In the genomic region with DNA sequence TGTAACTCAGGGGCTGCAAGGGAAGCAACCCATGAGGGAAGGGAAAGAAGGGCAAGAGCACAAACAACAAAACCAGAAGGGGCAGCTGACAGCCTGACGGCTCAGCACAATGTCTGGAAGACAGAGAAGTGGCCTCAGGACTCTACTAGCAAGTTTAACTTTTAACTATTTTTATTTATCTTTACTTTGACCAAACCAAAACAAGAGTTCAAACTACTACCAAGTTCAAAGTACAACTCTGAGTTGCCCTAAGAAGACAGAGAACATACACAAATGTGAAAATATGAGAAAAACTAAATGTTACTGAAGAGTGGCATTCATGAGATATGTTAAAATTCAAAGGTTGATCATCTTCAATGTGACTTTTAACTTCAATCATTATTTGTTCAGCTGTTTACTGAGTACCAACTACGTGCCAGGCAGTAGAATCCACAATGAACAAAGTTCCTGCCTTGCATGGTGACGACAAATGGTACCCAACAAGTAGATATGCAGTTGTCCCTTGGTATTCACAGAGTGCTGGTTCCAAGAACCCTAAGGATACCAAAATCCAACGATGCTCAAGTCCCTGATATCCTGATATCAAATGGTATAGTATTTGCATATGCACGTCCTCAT, we compare ENCODE assay signal across 1 cellular context.
TF ChIP-seq lines count a peak whose summit lies in the region.

No MANE protein-coding gene starts in this region.

TF ChIP-seq in HepG2, 621 proteins besides CTCF, POLR2A, EP300 and RAD21 (continues in another document):
- TF ChIP-seq ZNF329 (CRISPR knock-in tag; IDR thresholded peaks at IDR 0.05; ENCODE audit: low read depth) (no peak), ZNF703 (CRISPR knock-in tag; IDR thresholded peaks at IDR 0.05; ENCODE audit: borderline replicate concordance) (no peak), ZNF205 (CRISPR knock-in tag; IDR thresholded peaks at IDR 0.05) (peak; percentile 99), ZNF672 (CRISPR knock-in tag; IDR thresholded peaks at IDR 0.05) (no peak), JUNB (CRISPR knock-in tag; IDR thresholded peaks at IDR 0.05; ENCODE audit: borderline replicate concordance) (no peak), FOXA1 (IDR thresholded peaks at IDR 0.05) (no peak), FOXA1 (CRISPR knock-in tag; IDR thresholded peaks at IDR 0.05) (0 out of 2 replicates have a peak, but pooled peaks have one; percentile 11), RARA (CRISPR knock-in tag; IDR thresholded peaks at IDR 0.05) (no peak), ZNF224 (CRISPR knock-in tag; IDR thresholded peaks at IDR 0.05) (no peak), NFE2L2 (IDR thresholded peaks at IDR 0.05; ENCODE audit: low read length) (no peak), TP53 (CRISPR knock-in tag; conservative IDR thresholded peaks at IDR 0.05) (no peak), SP2 (CRISPR knock-in tag; IDR thresholded peaks at IDR 0.05) (no peak), KDM5B (CRISPR knock-in tag; IDR thresholded peaks at IDR 0.05; ENCODE audit: borderline replicate concordance) (no peak), TRIM24 (CRISPR knock-in tag; IDR thresholded peaks at IDR 0.05) (no peak), CHCHD3 (CRISPR knock-in tag; IDR thresholded peaks at IDR 0.05) (no peak), ZNF720 (CRISPR knock-in tag; IDR thresholded peaks at IDR 0.05) (no peak), ZBTB42 (CRISPR knock-in tag; IDR thresholded peaks at IDR 0.05) (no peak), FOXK1 (CRISPR knock-in tag; IDR thresholded peaks at IDR 0.05; ENCODE audit: borderline replicate concordance, low read depth) (no peak), ZKSCAN1 (IDR thresholded peaks at IDR 0.05; ENCODE audit: low read length) (no peak), ZNF550 (CRISPR knock-in tag; IDR thresholded peaks at IDR 0.05; ENCODE audit: borderline replicate concordance) (no peak), ZNF644 (CRISPR knock-in tag; IDR thresholded peaks at IDR 0.05; ENCODE audit: low read depth) (0 out of 2 replicates have a peak, but pooled peaks have one; percentile 15), SALL1 (CRISPR knock-in tag; IDR thresholded peaks at IDR 0.05) (0 out of 2 replicates have a peak, but pooled peaks have one; percentile 21), SAFB2 (CRISPR knock-in tag; IDR thresholded peaks at IDR 0.05; ENCODE audit: borderline replicate concordance, low read depth) (no peak), SMAD9 (CRISPR knock-in tag; IDR thresholded peaks at IDR 0.05) (no peak), NR2F2 (IDR thresholded peaks at IDR 0.05; ENCODE audit: borderline replicate concordance, low read depth) (no peak), ZNF136 (CRISPR knock-in tag; IDR thresholded peaks at IDR 0.05; ENCODE audit: low read depth) (no peak), ZNF577 (CRISPR knock-in tag; IDR thresholded peaks at IDR 0.05; ENCODE audit: borderline replicate concordance, low read depth) (no peak), NR1H2 (CRISPR knock-in tag; IDR thresholded peaks at IDR 0.05; ENCODE audit: borderline replicate concordance, low read depth) (no peak), ETV5 (CRISPR knock-in tag; IDR thresholded peaks at IDR 0.05; ENCODE audit: borderline replicate concordance) (no peak)
- TF ChIP-seq, protein P1, sequence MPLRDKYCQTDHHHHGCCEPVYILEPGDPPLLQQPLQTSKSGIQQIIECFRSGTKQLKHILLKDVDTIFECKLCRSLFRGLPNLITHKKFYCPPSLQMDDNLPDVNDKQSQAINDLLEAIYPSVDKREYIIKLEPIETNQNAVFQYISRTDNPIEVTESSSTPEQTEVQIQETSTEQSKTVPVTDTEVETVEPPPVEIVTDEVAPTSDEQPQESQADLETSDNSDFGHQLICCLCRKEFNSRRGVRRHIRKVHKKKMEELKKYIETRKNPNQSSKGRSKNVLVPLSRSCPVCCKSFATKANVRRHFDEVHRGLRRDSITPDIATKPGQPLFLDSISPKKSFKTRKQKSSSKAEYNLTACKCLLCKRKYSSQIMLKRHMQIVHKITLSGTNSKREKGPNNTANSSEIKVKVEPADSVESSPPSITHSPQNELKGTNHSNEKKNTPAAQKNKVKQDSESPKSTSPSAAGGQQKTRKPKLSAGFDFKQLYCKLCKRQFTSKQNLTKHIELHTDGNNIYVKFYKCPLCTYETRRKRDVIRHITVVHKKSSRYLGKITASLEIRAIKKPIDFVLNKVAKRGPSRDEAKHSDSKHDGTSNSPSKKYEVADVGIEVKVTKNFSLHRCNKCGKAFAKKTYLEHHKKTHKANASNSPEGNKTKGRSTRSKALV (CRISPR knock-in tag; IDR thresholded peaks at IDR 0.05) = no peak
- TF ChIP-seq, protein P2, sequence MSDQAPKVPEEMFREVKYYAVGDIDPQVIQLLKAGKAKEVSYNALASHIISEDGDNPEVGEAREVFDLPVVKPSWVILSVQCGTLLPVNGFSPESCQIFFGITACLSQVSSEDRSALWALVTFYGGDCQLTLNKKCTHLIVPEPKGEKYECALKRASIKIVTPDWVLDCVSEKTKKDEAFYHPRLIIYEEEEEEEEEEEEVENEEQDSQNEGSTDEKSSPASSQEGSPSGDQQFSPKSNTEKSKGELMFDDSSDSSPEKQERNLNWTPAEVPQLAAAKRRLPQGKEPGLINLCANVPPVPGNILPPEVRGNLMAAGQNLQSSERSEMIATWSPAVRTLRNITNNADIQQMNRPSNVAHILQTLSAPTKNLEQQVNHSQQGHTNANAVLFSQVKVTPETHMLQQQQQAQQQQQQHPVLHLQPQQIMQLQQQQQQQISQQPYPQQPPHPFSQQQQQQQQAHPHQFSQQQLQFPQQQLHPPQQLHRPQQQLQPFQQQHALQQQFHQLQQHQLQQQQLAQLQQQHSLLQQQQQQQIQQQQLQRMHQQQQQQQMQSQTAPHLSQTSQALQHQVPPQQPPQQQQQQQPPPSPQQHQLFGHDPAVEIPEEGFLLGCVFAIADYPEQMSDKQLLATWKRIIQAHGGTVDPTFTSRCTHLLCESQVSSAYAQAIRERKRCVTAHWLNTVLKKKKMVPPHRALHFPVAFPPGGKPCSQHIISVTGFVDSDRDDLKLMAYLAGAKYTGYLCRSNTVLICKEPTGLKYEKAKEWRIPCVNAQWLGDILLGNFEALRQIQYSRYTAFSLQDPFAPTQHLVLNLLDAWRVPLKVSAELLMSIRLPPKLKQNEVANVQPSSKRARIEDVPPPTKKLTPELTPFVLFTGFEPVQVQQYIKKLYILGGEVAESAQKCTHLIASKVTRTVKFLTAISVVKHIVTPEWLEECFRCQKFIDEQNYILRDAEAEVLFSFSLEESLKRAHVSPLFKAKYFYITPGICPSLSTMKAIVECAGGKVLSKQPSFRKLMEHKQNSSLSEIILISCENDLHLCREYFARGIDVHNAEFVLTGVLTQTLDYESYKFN (CRISPR knock-in tag; conservative IDR thresholded peaks at IDR 0.05) = peak; percentile 63
- TF ChIP-seq, protein P3, sequence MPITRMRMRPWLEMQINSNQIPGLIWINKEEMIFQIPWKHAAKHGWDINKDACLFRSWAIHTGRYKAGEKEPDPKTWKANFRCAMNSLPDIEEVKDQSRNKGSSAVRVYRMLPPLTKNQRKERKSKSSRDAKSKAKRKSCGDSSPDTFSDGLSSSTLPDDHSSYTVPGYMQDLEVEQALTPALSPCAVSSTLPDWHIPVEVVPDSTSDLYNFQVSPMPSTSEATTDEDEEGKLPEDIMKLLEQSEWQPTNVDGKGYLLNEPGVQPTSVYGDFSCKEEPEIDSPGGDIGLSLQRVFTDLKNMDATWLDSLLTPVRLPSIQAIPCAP (CRISPR knock-in tag; IDR thresholded peaks at IDR 0.05; ENCODE audit: low read depth) = no peak
- TF ChIP-seq, protein P4, sequence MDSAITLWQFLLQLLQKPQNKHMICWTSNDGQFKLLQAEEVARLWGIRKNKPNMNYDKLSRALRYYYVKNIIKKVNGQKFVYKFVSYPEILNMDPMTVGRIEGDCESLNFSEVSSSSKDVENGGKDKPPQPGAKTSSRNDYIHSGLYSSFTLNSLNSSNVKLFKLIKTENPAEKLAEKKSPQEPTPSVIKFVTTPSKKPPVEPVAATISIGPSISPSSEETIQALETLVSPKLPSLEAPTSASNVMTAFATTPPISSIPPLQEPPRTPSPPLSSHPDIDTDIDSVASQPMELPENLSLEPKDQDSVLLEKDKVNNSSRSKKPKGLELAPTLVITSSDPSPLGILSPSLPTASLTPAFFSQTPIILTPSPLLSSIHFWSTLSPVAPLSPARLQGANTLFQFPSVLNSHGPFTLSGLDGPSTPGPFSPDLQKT (CRISPR knock-in tag; IDR thresholded peaks at IDR 0.05; ENCODE audit: borderline replicate concordance) = no peak
- TF ChIP-seq, protein P5, sequence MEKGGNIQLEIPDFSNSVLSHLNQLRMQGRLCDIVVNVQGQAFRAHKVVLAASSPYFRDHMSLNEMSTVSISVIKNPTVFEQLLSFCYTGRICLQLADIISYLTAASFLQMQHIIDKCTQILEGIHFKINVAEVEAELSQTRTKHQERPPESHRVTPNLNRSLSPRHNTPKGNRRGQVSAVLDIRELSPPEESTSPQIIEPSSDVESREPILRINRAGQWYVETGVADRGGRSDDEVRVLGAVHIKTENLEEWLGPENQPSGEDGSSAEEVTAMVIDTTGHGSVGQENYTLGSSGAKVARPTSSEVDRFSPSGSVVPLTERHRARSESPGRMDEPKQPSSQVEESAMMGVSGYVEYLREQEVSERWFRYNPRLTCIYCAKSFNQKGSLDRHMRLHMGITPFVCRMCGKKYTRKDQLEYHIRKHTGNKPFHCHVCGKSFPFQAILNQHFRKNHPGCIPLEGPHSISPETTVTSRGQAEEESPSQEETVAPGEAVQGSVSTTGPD (CRISPR knock-in tag; IDR thresholded peaks at IDR 0.05) = no peak
- TF ChIP-seq, protein P6, sequence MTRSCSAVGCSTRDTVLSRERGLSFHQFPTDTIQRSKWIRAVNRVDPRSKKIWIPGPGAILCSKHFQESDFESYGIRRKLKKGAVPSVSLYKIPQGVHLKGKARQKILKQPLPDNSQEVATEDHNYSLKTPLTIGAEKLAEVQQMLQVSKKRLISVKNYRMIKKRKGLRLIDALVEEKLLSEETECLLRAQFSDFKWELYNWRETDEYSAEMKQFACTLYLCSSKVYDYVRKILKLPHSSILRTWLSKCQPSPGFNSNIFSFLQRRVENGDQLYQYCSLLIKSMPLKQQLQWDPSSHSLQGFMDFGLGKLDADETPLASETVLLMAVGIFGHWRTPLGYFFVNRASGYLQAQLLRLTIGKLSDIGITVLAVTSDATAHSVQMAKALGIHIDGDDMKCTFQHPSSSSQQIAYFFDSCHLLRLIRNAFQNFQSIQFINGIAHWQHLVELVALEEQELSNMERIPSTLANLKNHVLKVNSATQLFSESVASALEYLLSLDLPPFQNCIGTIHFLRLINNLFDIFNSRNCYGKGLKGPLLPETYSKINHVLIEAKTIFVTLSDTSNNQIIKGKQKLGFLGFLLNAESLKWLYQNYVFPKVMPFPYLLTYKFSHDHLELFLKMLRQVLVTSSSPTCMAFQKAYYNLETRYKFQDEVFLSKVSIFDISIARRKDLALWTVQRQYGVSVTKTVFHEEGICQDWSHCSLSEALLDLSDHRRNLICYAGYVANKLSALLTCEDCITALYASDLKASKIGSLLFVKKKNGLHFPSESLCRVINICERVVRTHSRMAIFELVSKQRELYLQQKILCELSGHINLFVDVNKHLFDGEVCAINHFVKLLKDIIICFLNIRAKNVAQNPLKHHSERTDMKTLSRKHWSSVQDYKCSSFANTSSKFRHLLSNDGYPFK (CRISPR knock-in tag; IDR thresholded peaks at IDR 0.05; ENCODE audit: borderline replicate concordance) = no peak
- TF ChIP-seq, protein P7, sequence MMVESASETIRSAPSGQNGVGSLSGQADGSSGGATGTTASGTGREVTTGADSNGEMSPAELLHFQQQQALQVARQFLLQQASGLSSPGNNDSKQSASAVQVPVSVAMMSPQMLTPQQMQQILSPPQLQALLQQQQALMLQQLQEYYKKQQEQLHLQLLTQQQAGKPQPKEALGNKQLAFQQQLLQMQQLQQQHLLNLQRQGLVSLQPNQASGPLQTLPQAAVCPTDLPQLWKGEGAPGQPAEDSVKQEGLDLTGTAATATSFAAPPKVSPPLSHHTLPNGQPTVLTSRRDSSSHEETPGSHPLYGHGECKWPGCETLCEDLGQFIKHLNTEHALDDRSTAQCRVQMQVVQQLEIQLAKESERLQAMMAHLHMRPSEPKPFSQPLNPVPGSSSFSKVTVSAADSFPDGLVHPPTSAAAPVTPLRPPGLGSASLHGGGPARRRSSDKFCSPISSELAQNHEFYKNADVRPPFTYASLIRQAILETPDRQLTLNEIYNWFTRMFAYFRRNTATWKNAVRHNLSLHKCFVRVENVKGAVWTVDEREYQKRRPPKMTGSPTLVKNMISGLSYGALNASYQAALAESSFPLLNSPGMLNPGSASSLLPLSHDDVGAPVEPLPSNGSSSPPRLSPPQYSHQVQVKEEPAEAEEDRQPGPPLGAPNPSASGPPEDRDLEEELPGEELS (CRISPR knock-in tag; IDR thresholded peaks at IDR 0.05) = peak; percentile 41; the same call in 1 of the 2 replicates
- TF ChIP-seq, protein P8, sequence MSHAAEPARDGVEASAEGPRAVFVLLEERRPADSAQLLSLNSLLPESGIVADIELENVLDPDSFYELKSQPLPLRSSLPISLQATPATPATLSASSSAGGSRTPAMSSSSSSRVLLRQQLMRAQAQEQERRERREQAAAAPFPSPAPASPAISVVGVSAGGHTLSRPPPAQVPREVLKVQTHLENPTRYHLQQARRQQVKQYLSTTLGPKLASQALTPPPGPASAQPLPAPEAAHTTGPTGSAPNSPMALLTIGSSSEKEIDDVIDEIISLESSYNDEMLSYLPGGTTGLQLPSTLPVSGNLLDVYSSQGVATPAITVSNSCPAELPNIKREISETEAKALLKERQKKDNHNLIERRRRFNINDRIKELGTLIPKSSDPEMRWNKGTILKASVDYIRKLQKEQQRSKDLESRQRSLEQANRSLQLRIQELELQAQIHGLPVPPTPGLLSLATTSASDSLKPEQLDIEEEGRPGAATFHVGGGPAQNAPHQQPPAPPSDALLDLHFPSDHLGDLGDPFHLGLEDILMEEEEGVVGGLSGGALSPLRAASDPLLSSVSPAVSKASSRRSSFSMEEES (CRISPR knock-in tag; IDR thresholded peaks at IDR 0.05) = no peak
- TF ChIP-seq, protein P9, sequence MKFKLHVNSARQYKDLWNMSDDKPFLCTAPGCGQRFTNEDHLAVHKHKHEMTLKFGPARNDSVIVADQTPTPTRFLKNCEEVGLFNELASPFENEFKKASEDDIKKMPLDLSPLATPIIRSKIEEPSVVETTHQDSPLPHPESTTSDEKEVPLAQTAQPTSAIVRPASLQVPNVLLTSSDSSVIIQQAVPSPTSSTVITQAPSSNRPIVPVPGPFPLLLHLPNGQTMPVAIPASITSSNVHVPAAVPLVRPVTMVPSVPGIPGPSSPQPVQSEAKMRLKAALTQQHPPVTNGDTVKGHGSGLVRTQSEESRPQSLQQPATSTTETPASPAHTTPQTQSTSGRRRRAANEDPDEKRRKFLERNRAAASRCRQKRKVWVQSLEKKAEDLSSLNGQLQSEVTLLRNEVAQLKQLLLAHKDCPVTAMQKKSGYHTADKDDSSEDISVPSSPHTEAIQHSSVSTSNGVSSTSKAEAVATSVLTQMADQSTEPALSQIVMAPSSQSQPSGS (CRISPR knock-in tag; IDR thresholded peaks at IDR 0.05) = no peak
